Comparison of ENCODE assay signal across 8 cellular contexts in genomic region chr11:63536669-63537292, GRCh38. TPM values are rescaled to one million over a fixed set of nuclear protein-coding genes. Genes with fewer than 3 reads are reported as not detected.
DNase-seq lines count a peak whose midpoint lies in the region; ATAC-seq and TF ChIP-seq lines count a peak whose summit lies in the region.

PLAAT4 (plus strand) TSS chr11:63536808; CDS start chr11:63536869, 61 bp downstream.

- H2AK5ac ChIP-seq in neuronal stem cell (ENCODE audit: low read depth, low read length) = peak within 1 kb of the TSS; percentile 90

- H3K4me3 ChIP-seq in fibroblast of the aortic adventitia (ENCODE audit: low read depth, low read length) (peak within 1 kb of the TSS; percentile 65), neuronal stem cell (ENCODE audit: low read length in 2 of 2) (no peak within 1 kb of the TSS)

- H4K8ac ChIP-seq in neuronal stem cell (ENCODE audit: low read depth, low read length) = no peak within 1 kb of the TSS

- H2AFZ ChIP-seq in neuronal stem cell (ENCODE audit: low read length) = peak within 1 kb of the TSS; percentile 37

- DNase-seq in G401 (ENCODE audit: low spot score) (peak; percentile 63), LHCN-M2 (ENCODE audit: low read depth) (peak; percentile 58), fibroblast of the aortic adventitia (ENCODE audit: low read depth) (peak; percentile 79), neuronal stem cell (ENCODE audit: low spot score) (no peak), NCI-H774 (lab: John Stamatoyannopoulos, UW) (no peak), NCI-H748 (lab: John Stamatoyannopoulos, UW; ENCODE audit: unreplicated experiment) (no peak)
- peak; percentile 41 for DNase-seq in activated T-helper 1 cell treated with anti-CD3 and anti-CD28 coated beads, Interleukin-12 subunit alpha, Interleukin-12 subunit beta, Interleukin-2, Interleukin-4 antibody, amounts not matched to agents 30 ng/mL and 10 ng/mL and 1 ng/mL, durations not matched to agents 14 hours and 24 hours and 36 hours (ENCODE audit: low spot score)

- intact Hi-C loops in activated T-helper 1 cell treated with anti-CD3 and anti-CD28 coated beads, Interleukin-12 subunit alpha, Interleukin-12 subunit beta, Interleukin-2, Interleukin-4 antibody, amounts not matched to agents 30 ng/mL and 10 ng/mL and 1 ng/mL, durations not matched to agents 14 hours and 24 hours and 36 hours (cut with micrococcal nuclease) = loop anchor here (5.0 kb wide), 1 partner anchor 101 kb away; no protein-coding TSS in a partner anchor

- peaks cover 11% of the 10 kb centered on the region for H3K36me3 Mint-ChIP-seq in activated T-helper 1 cell treated with anti-CD3 and anti-CD28 coated beads, Interleukin-12 subunit alpha, Interleukin-12 subunit beta, Interleukin-2, Interleukin-4 antibody, amounts not matched to agents 30 ng/mL and 10 ng/mL and 1 ng/mL, durations not matched to agents 14 hours and 24 hours and 36 hours (ENCODE audit: low read depth)

- peaks cover 69% of the 10 kb centered on the region for H3K4me1 Mint-ChIP-seq in activated T-helper 1 cell treated with anti-CD3 and anti-CD28 coated beads, Interleukin-12 subunit alpha, Interleukin-12 subunit beta, Interleukin-2, Interleukin-4 antibody, amounts not matched to agents 30 ng/mL and 10 ng/mL and 1 ng/mL, durations not matched to agents 14 hours and 24 hours and 36 hours (ENCODE audit: low read depth)

- WGBS in neuronal stem cell (ENCODE audit: extremely low coverage in 2 of 2, insufficient read length in 2 of 2, insufficient replicate concordance in 1 of 2), 2 donors = no CpG with 5 or more reads among the region's 10 CpGs

- H3K4me3 Mint-ChIP-seq in activated T-helper 1 cell treated with anti-CD3 and anti-CD28 coated beads, Interleukin-12 subunit alpha, Interleukin-12 subunit beta, Interleukin-2, Interleukin-4 antibody, amounts not matched to agents 30 ng/mL and 10 ng/mL and 1 ng/mL, durations not matched to agents 14 hours and 24 hours and 36 hours = peak within 1 kb of the TSS; percentile 86

- H3K9me3 Mint-ChIP-seq in activated T-helper 1 cell treated with anti-CD3 and anti-CD28 coated beads, Interleukin-12 subunit alpha, Interleukin-12 subunit beta, Interleukin-2, Interleukin-4 antibody, amounts not matched to agents 30 ng/mL and 10 ng/mL and 1 ng/mL, durations not matched to agents 14 hours and 24 hours and 36 hours = no peaks in the 10 kb centered on the region

- in situ Hi-C loops in G401 (cut with HindIII; ENCODE audit: low sequenced_read_pairs) = no loop called here

- no peak within 1 kb of the TSS for H3K27ac ChIP-seq in neuronal stem cell (replicated peaks; ENCODE audit: low read length)

- no peak within 1 kb of the TSS for H3K14ac ChIP-seq in neuronal stem cell (ENCODE audit: low read length)

- no peak within 1 kb of the TSS for H3K18ac ChIP-seq in neuronal stem cell (ENCODE audit: low read length)

- no peaks in the 10 kb centered on the region for H3K36me3 ChIP-seq in neuronal stem cell (replicated peaks in 1 of 2; ENCODE audit: control insufficient read depth in 2 of 2, insufficient read depth in 2 of 2, low read length in 2 of 2)

- H3K4me1 ChIP-seq in neuronal stem cell (ENCODE audit: control insufficient read depth in 2 of 2, insufficient read depth in 1 of 2, low read depth in 1 of 2, low read length in 2 of 2) = peaks cover 0 to 6% of the 10 kb centered on the region in 2 donors

- peaks cover 0 to 7% (median 0%) of the 10 kb centered on the region in 3 experiments for H3K27me3 ChIP-seq in neuronal stem cell (ENCODE audit: control insufficient read depth in 3 of 3, insufficient read depth in 3 of 3, low read depth in 1 of 3, low read length in 3 of 3)

- no peaks in the 10 kb centered on the region for H3K79me1 ChIP-seq in neuronal stem cell (ENCODE audit: low read depth, low read length)

- no peaks in the 10 kb centered on the region for H3K27me3 Mint-ChIP-seq in activated T-helper 1 cell treated with anti-CD3 and anti-CD28 coated beads, Interleukin-12 subunit alpha, Interleukin-12 subunit beta, Interleukin-2, Interleukin-4 antibody, amounts not matched to agents 30 ng/mL and 10 ng/mL and 1 ng/mL, durations not matched to agents 14 hours and 24 hours and 36 hours (ENCODE audit: insufficient read depth)

- TF ChIP-seq CTCF in fibroblast of the aortic adventitia (IDR thresholded peaks at IDR 0.05; ENCODE audit: insufficient read depth, low read length) = no peak

- H2BK120ac ChIP-seq in neuronal stem cell (ENCODE audit: low read depth, low read length) = no peak within 1 kb of the TSS

- no peak within 1 kb of the TSS for H3K4me2 ChIP-seq in neuronal stem cell (ENCODE audit: insufficient read depth, low read length, poor library complexity, severe bottlenecking)

- H3K9ac ChIP-seq in neuronal stem cell (ENCODE audit: low read depth, low read length, poor library complexity) = no peak within 1 kb of the TSS

- ATAC-seq in HG02798 (IDR thresholded peaks at IDR 0.05; ENCODE audit: poor library complexity, unreplicated experiment) = no peak

- peak within 1 kb of the TSS; percentile 26 for H2BK12ac ChIP-seq in neuronal stem cell (ENCODE audit: low read length)

- H2BK5ac ChIP-seq in neuronal stem cell (ENCODE audit: low read length) = no peak within 1 kb of the TSS

- no peak within 1 kb of the TSS for H4K91ac ChIP-seq in neuronal stem cell (ENCODE audit: low read depth, low read length, poor library complexity)

- peak within 1 kb of the TSS; percentile 91 for H3K27ac Mint-ChIP-seq in activated T-helper 1 cell treated with anti-CD3 and anti-CD28 coated beads, Interleukin-12 subunit alpha, Interleukin-12 subunit beta, Interleukin-2, Interleukin-4 antibody, amounts not matched to agents 30 ng/mL and 10 ng/mL and 1 ng/mL, durations not matched to agents 14 hours and 24 hours and 36 hours

- H3K4ac ChIP-seq in neuronal stem cell (ENCODE audit: low read length) = no peak within 1 kb of the TSS

- no peak within 1 kb of the TSS for H2BK15ac ChIP-seq in neuronal stem cell (ENCODE audit: low read length)

- H3K9me3 ChIP-seq in neuronal stem cell (replicated peaks in 1 of 2; ENCODE audit: control insufficient read depth in 2 of 2, insufficient read depth in 1 of 2, low read depth in 1 of 2, low read length in 2 of 2) = no peaks in the 10 kb centered on the region

- H3K23ac ChIP-seq in neuronal stem cell (ENCODE audit: low read depth, low read length, poor library complexity) = peak within 1 kb of the TSS; percentile 37

RNA-seq across cellular contexts. Expression of gene PLAAT4, which starts in this region (rescaled TPM):
- total RNA-seq in G401 (2014; rRNA removed; shearing (Covaris generic)) = not detected in 2 replicates
- total RNA-seq in LHCN-M2 (2014; rRNA removed) (3.5 and 7.0 TPM in 2 replicates), fibroblast of the aortic adventitia (ENCODE audit: low replicate concordance) (16.6 and 233 TPM in 2 replicates)
- polyA plus RNA-seq in LHCN-M2 (2012) = 7.8 TPM
- 11.8 and 12.2 TPM in 2 replicates for total RNA-seq in activated T-helper 1 cell treated with anti-CD3 and anti-CD28 coated beads, Interleukin-12 subunit alpha, Interleukin-12 subunit beta, Interleukin-2, Interleukin-4 antibody, amounts not matched to agents 30 ng/mL and 10 ng/mL and 1 ng/mL, durations not matched to agents 14 hours and 24 hours and 36 hours
- not detected for polyA plus RNA-seq in neuronal stem cell (2013, experiment 1 of 2)
- polyA plus RNA-seq in neuronal stem cell (2013, experiment 2 of 2) = not detected

Comparison
In these comparisons a context has a peak if more than half of its experiments do, and no peak if none do; other contexts are left out.
1. Peak in DNase-seq in G401; RNA of the gene not detected or under 1 TPM.
2. DNase-seq: peak in LHCN-M2 (single experiment), activated T-helper 1 cell treated with anti-CD3 and anti-CD28 coated beads, Interleukin-12 subunit alpha, Interleukin-12 subunit beta, Interleukin-2, Interleukin-4 antibody, amounts not matched to agents 30 ng/mL and 10 ng/mL and 1 ng/mL, durations not matched to agents 14 hours and 24 hours and 36 hours (single experiment) and fibroblast of the aortic adventitia (single experiment); none in neuronal stem cell (single experiment), NCI-H774 (single experiment) and NCI-H748 (single experiment).